9 cellular contexts compared by ENCODE assay signal in genomic region chr16:56824335-56824734, GRCh38. TPM values are rescaled to one million over a fixed set of nuclear protein-coding genes. Genes with fewer than 3 reads are reported as not detected.
DNase-seq lines count a peak whose midpoint lies in the region; ATAC-seq and TF ChIP-seq lines count a peak whose summit lies in the region.
"Had no signal": no experiment of that assay in that cellular context is flagged by ENCODE, and none has a peak within 500 bp of the region (broad histone marks: within the 10 kb centered on the region; RNA-seq: fewer than 3 reads in every experiment).

No MANE protein-coding gene starts in this region.

- intact Hi-C loops in right lobe of liver (cut with DNase I): no loop called here

- WGBS in right lobe of liver (ENCODE audit: insufficient coverage, low coverage, low lambda C conversion rate, missing lambda C conversion rate): 72% methylated on average over 3 of the region's 3 CpGs

- peak in 3 of 4 donors; percentile 55 to 59 (median 58) for ATAC-seq in right lobe of liver

- no peaks in the 10 kb centered on the region for H3K36me3 ChIP-seq in right lobe of liver

- no peaks in the 10 kb centered on the region for H3K27me3 ChIP-seq in right lobe of liver
- H3K27me3 ChIP-seq: ascending aorta had no signal

- DNase-seq in AG09309 (ENCODE audit: low read depth) (no peak), LHCN-M2 (ENCODE audit: low read depth) (peak; percentile 19), astrocyte of the hippocampus (ENCODE audit: low read depth, low spot score) (peak; percentile 44), right lobe of liver (no peak), GM13976 (ENCODE audit: low spot score) (no peak), amniotic stem cell (lab: John Stamatoyannopoulos, UW) (no peak), SHP77 (lab: John Stamatoyannopoulos, UW) (no peak)
- DNase-seq in stimulated activated CD4-positive, alpha-beta T cell treated with anti-CD3 and anti-CD28 coated beads, Interleukin-2, amount 100 ng/mL, for 24 hours: no peak

- H3K9me3 ChIP-seq in right lobe of liver: no peaks in the 10 kb centered on the region
- H3K9me3 ChIP-seq: ascending aorta had no signal

- H3K4me3 ChIP-seq in AG09309 (ENCODE audit: control insufficient read depth, low read depth, low read length) (no peak overlapping the region), right lobe of liver (no peak overlapping the region)
- H3K4me3 ChIP-seq: ascending aorta had no signal

- no peaks in the 10 kb centered on the region for H3K4me1 ChIP-seq in right lobe of liver
- H3K4me1 ChIP-seq: ascending aorta had no signal

- peak; percentile 43 for TF ChIP-seq CTCF in AG09309 (IDR thresholded peaks at IDR 0.05; ENCODE audit: control insufficient read depth, insufficient read depth, low read depth, low read length, missing control alignments)
- TF ChIP-seq CTCF in right lobe of liver (IDR thresholded peaks at IDR 0.05): peak in 1 of 4 donors; percentile 16
- no peak for TF ChIP-seq CTCF in GM13976 (IDR thresholded peaks at IDR 0.05; ENCODE audit: borderline replicate concordance, control extremely low read depth, extremely low read depth, insufficient read depth, missing control alignments)

- in situ Hi-C loops in GM13976 (cut with MboI; ENCODE audit: low sequenced_read_pairs, unreplicated experiment): no loop called here

- no peak overlapping the region for H3K27ac ChIP-seq in right lobe of liver
- H3K27ac ChIP-seq: ascending aorta had no signal

- TF ChIP-seq POLR2A in right lobe of liver (IDR thresholded peaks at IDR 0.05): no peak

RNA-seq across cellular contexts. Expression of gene SLC12A3, which starts 40.7 kb away (rescaled TPM):
- total RNA-seq in LHCN-M2 (2014; rRNA removed) (0.11 TPM in 1 of 2 replicates, not detected in the other), right lobe of liver (not detected)
- 0.05 TPM for polyA plus RNA-seq in LHCN-M2 (2012)
- total RNA-seq: ascending aorta had no signal

Comparison
In these comparisons a context has a peak if more than half of its experiments do, and no peak if none do; other contexts are left out.
1. DNase-seq: peak in LHCN-M2 (single experiment) and astrocyte of the hippocampus (single experiment); none in AG09309 (single experiment), right lobe of liver (0 of 3), GM13976 (single experiment), amniotic stem cell (single experiment), SHP77 (0 of 2) and stimulated activated CD4-positive, alpha-beta T cell treated with anti-CD3 and anti-CD28 coated beads, Interleukin-2, amount 100 ng/mL, for 24 hours (0 of 2).